In genomic region chr13:92390217-92390616, GRCh38 we compare ENCODE assay signal across 11 cellular contexts.
A peak's percentile ranks its signal among the peaks of the same experiment; 100 is the strongest.
DNase-seq lines count a peak whose midpoint lies in the region; TF ChIP-seq lines count a peak whose summit lies in the region.
"Had no signal": no experiment of that assay in that cellular context is flagged by ENCODE, and none has a peak within 500 bp of the region (broad histone marks: within the 10 kb centered on the region; RNA-seq: fewer than 3 reads in every experiment).

No MANE protein-coding gene starts in this region.

- TF ChIP-seq CTCF in MM.1S (IDR thresholded peaks at IDR 0.05; ENCODE audit: low read length) (no peak), WERI-Rb-1 (IDR thresholded peaks at IDR 0.05; ENCODE audit: low read depth, low read length) (no peak)

- H3K36me3 Mint-ChIP-seq in activated CD4-positive, alpha-beta T cell treated with anti-CD3 and anti-CD28 coated beads, Interleukin-2, amount 10 ng/mL, durations not matched to agents 24 days and 14 days (ENCODE audit: low read depth), result no peaks in the 10 kb centered on the region
- H3K36me3 Mint-ChIP-seq in immature natural killer cell, result no peaks in the 10 kb centered on the region
- H3K36me3 Mint-ChIP-seq: CD4-positive, alpha-beta memory T cell had no signal

- peak; percentile 88 for DNase-seq in COLO668 (lab: John Stamatoyannopoulos, UW; ENCODE audit: unreplicated experiment)
- DNase-seq in MM.1S, result peak; percentile 62
- peak; percentile 33 for DNase-seq in NCI-H2196 treated with DMSO at 0.1 percent for 48 hours (lab: John Stamatoyannopoulos, UW; ENCODE audit: unreplicated experiment)
- peak; percentile 67 for DNase-seq in WERI-Rb-1
- no peak for DNase-seq in activated CD4-positive, alpha-beta T cell treated with anti-CD3 and anti-CD28 coated beads, Interleukin-2, amount 10 ng/mL, durations not matched to agents 24 days and 14 days
- no peak for DNase-seq in HAP-1 (ENCODE audit: low spot score in 2 of 2)
- DNase-seq in GOT3 (lab: John Stamatoyannopoulos, UW), result no peak
- DNase-seq in immature natural killer cell, result no peak
- DNase-seq: activated naive CD4-positive, alpha-beta T cell treated with Interleukin-2 at 50 U/mL for 16 hours; CD4-positive, alpha-beta memory T cell had no signal

- H3K4me3 Mint-ChIP-seq in activated CD4-positive, alpha-beta T cell treated with anti-CD3 and anti-CD28 coated beads, Interleukin-2, amount 10 ng/mL, durations not matched to agents 24 days and 14 days, result no peak overlapping the region
- H3K4me3 Mint-ChIP-seq in immature natural killer cell, result no peak overlapping the region
- H3K4me3 Mint-ChIP-seq: CD4-positive, alpha-beta memory T cell had no signal

- H3K36me3 ChIP-seq in MM.1S (replicated peaks; ENCODE audit: insufficient read depth, low read length) (no peaks in the 10 kb centered on the region), WERI-Rb-1 (no peaks in the 10 kb centered on the region), HAP-1 (replicated peaks) (no peaks in the 10 kb centered on the region)

- H3K4me1 Mint-ChIP-seq in activated CD4-positive, alpha-beta T cell treated with anti-CD3 and anti-CD28 coated beads, Interleukin-2, amount 10 ng/mL, durations not matched to agents 24 days and 14 days, result no peaks in the 10 kb centered on the region
- H3K4me1 Mint-ChIP-seq in immature natural killer cell, result no peaks in the 10 kb centered on the region
- H3K4me1 Mint-ChIP-seq: CD4-positive, alpha-beta memory T cell had no signal

- no peaks in the 10 kb centered on the region for H3K4me1 ChIP-seq in MM.1S (ENCODE audit: low read length)
- no peaks in the 10 kb centered on the region for H3K4me1 ChIP-seq in HAP-1
- H3K4me1 ChIP-seq: A549 had no signal

- H3K9me3 ChIP-seq in MM.1S (replicated peaks; ENCODE audit: insufficient read depth, low read length), result no peaks in the 10 kb centered on the region
- H3K9me3 ChIP-seq in WERI-Rb-1 (ENCODE audit: severe bottlenecking), result no peaks in the 10 kb centered on the region
- no peaks in the 10 kb centered on the region for H3K9me3 ChIP-seq in HAP-1
- H3K9me3 ChIP-seq: A549 had no signal

- no peaks in the 10 kb centered on the region for H3F3A ChIP-seq in MM.1S (ENCODE audit: insufficient read depth, low read length)

- H3K27me3 ChIP-seq in MM.1S (replicated peaks; ENCODE audit: insufficient read depth, low read length), result no peaks in the 10 kb centered on the region
- H3K27me3 ChIP-seq in WERI-Rb-1 (ENCODE audit: insufficient read depth, low read depth, severe bottlenecking), result no peaks in the 10 kb centered on the region
- H3K27me3 ChIP-seq in HAP-1 (ENCODE audit: low read depth), result no peaks in the 10 kb centered on the region

- no peaks in the 10 kb centered on the region for H3K79me2 ChIP-seq in MM.1S (ENCODE audit: low read length)

- intact Hi-C loops in activated CD4-positive, alpha-beta T cell treated with anti-CD3 and anti-CD28 coated beads, Interleukin-2, amount 10 ng/mL, durations not matched to agents 24 days and 14 days (cut with micrococcal nuclease), result no loop called here

- H3K4me2 ChIP-seq in MM.1S (ENCODE audit: low read depth, low read length), result no peak overlapping the region
- H3K4me2 ChIP-seq: A549 had no signal

- in situ Hi-C loops in HAP-1 (cut with MboI; ENCODE audit: low sequenced_read_pairs), result no loop called here

- H3K9me2 ChIP-seq in MM.1S (replicated peaks; ENCODE audit: insufficient read depth, low read length), result no peaks in the 10 kb centered on the region

- H4K20me1 ChIP-seq in MM.1S (ENCODE audit: insufficient read depth, low read length), result no peaks in the 10 kb centered on the region

- H2AFZ ChIP-seq in MM.1S (ENCODE audit: low read length), result no peak overlapping the region

- no peak overlapping the region for H3K27ac Mint-ChIP-seq in activated CD4-positive, alpha-beta T cell treated with anti-CD3 and anti-CD28 coated beads, Interleukin-2, amount 10 ng/mL, durations not matched to agents 24 days and 14 days
- H3K27ac Mint-ChIP-seq in immature natural killer cell, result no peak overlapping the region

- H3K4me3 ChIP-seq in MM.1S (ENCODE audit: low read length) (no peak overlapping the region), WERI-Rb-1 (ENCODE audit: low read depth, low read length) (no peak overlapping the region), HAP-1 (no peak overlapping the region)
- H3K4me3 ChIP-seq: A549 had no signal

- H3K9me3 Mint-ChIP-seq in activated CD4-positive, alpha-beta T cell treated with anti-CD3 and anti-CD28 coated beads, Interleukin-2, amount 10 ng/mL, durations not matched to agents 24 days and 14 days, result no peaks in the 10 kb centered on the region
- H3K9me3 Mint-ChIP-seq in immature natural killer cell, result peaks cover 0 to 35% (median 8%) of the 10 kb centered on the region in 6 donors

- no peak overlapping the region for H3K9ac ChIP-seq in MM.1S (ENCODE audit: low read length)

- no peaks in the 10 kb centered on the region for H3K27me3 Mint-ChIP-seq in activated CD4-positive, alpha-beta T cell treated with anti-CD3 and anti-CD28 coated beads, Interleukin-2, amount 10 ng/mL, durations not matched to agents 24 days and 14 days
- no peaks in the 10 kb centered on the region for H3K27me3 Mint-ChIP-seq in immature natural killer cell (ENCODE audit: low read depth in 3 of 3)
- H3K27me3 Mint-ChIP-seq: CD4-positive, alpha-beta memory T cell had no signal

- no peak overlapping the region for H3K27ac ChIP-seq in MM.1S (ENCODE audit: low read length)
- H3K27ac ChIP-seq in WERI-Rb-1, result peak overlapping the region; percentile 36
- H3K27ac ChIP-seq: A549 had no signal

Comparison
In these comparisons a context has a peak if more than half of its experiments do, and no peak if none do; other contexts are left out.
1. DNase-seq: peak in COLO668 (single experiment), MM.1S (single experiment), NCI-H2196 treated with DMSO at 0.1 percent for 48 hours (single experiment) and WERI-Rb-1 (single experiment); none in activated CD4-positive, alpha-beta T cell treated with anti-CD3 and anti-CD28 coated beads, Interleukin-2, amount 10 ng/mL, durations not matched to agents 24 days and 14 days (single experiment), HAP-1 (0 of 2), GOT3 (single experiment) and immature natural killer cell (0 of 3).